ENCODE assay signal across 9 cellular contexts in the genomic region with DNA sequence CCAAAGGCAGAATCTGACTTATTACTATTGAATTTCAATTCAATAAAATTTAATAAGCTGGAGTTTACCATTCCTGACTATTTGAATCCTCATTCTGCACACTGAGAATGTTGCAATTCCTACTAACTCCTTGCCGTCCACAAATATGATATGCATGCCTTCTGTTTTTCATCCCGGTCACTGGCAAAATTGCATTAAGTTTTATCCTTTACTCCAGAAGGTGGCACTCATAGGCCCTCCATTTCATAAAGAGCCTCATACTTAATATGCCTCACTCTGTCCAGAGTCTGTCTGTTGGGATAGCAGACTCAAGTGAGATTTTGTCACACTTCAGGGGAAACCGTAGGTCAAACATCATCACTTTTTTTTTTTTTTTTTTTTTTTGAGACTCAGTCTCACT. TPM values are rescaled to one million over a fixed set of nuclear protein-coding genes. Genes with fewer than 3 reads are reported as not detected.
DNase-seq lines count a peak whose midpoint lies in the region; ATAC-seq lines count a peak whose summit lies in the region.
"Had no signal": no experiment of that assay in that cellular context is flagged by ENCODE, and none has a peak within 500 bp of the region (broad histone marks: within the 10 kb centered on the region; RNA-seq: fewer than 3 reads in every experiment).

No MANE protein-coding gene starts in this region.

- intact Hi-C loops in sciatic nerve (cut with DNase I): loop anchor here (10.0 kb wide), 1 partner anchor 101 kb away; the partner anchor contains the start of gene KLHDC9

- ATAC-seq in sciatic nerve (peak; percentile 60), GM21526 (IDR thresholded peaks at IDR 0.05; ENCODE audit: low FRiP score, unreplicated experiment) (no peak)

- DNase-seq in NCI-H2107 treated with DMSO at 0.1 percent for 48 hours (lab: John Stamatoyannopoulos, UW; ENCODE audit: unreplicated experiment) (peak; percentile 29), NCI-H2107 (lab: John Stamatoyannopoulos, UW) (no peak), NCI-H460 (ENCODE audit: extremely low read depth, low read depth) (peak; percentile 40), dermis microvascular lymphatic vessel endothelial cell (ENCODE audit: low read depth in 2 of 2) (peak; percentile 45 to 56), sciatic nerve (ENCODE audit: low spot score) (no peak), ecto neural progenitor cell (ENCODE audit: low spot score) (no peak), amygdala (lab: John Stamatoyannopoulos, UW) (no peak)
- DNase-seq: natural killer cell had no signal

RNA-seq across cellular contexts. Expression of gene F11R, which starts 27.4 kb away (rescaled TPM):
- 20.7 and 23.7 TPM in 2 replicates for total RNA-seq in NCI-H460 (2014; rRNA removed; shearing (Covaris generic))
- 12.4 and 29.5 TPM in 2 replicates for polyA plus RNA-seq in NCI-H460 (2014; cell fraction: nucleus; rRNA removed)
- 92.2 and 191 TPM in 2 replicates for total RNA-seq in dermis microvascular lymphatic vessel endothelial cell
- 20.3 TPM for total RNA-seq in sciatic nerve

RNA-seq across cellular contexts. Expression of gene ITLN2, which starts 38.9 kb away (rescaled TPM):
- not detected in 2 replicates for total RNA-seq in NCI-H460 (2014; rRNA removed; shearing (Covaris generic))
- not detected in 2 replicates for polyA plus RNA-seq in NCI-H460 (2014; cell fraction: nucleus; rRNA removed)
- total RNA-seq in dermis microvascular lymphatic vessel endothelial cell (not detected in 2 replicates), sciatic nerve (not detected)
- total RNA-seq: natural killer cell had no signal

RNA-seq across cellular contexts. Expression of gene TSTD1, which starts 45.2 kb away (rescaled TPM):
- total RNA-seq in NCI-H460 (2014; rRNA removed; shearing (Covaris generic)): 29.8 and 37.6 TPM in 2 replicates
- polyA plus RNA-seq in NCI-H460 (2014; cell fraction: nucleus; rRNA removed): 16.8 and 43.8 TPM in 2 replicates
- total RNA-seq in dermis microvascular lymphatic vessel endothelial cell (6.0 and 6.7 TPM in 2 replicates), sciatic nerve (13.1 TPM)

RNA-seq across cellular contexts. Expression of gene USF1, which starts 52.2 kb away (rescaled TPM):
- total RNA-seq in NCI-H460 (2014; rRNA removed; shearing (Covaris generic)): 49.2 and 51.2 TPM in 2 replicates
- 109 and 173 TPM in 2 replicates for polyA plus RNA-seq in NCI-H460 (2014; cell fraction: nucleus; rRNA removed)
- 83.2 and 94.9 TPM in 2 replicates for total RNA-seq in dermis microvascular lymphatic vessel endothelial cell
- total RNA-seq in sciatic nerve: 58.0 TPM

Comparison
In these comparisons a context has a peak if more than half of its experiments do, and no peak if none do; other contexts are left out.
1. DNase-seq: peak in NCI-H2107 treated with DMSO at 0.1 percent for 48 hours (single experiment), NCI-H460 (single experiment) and dermis microvascular lymphatic vessel endothelial cell (2 of 2); none in NCI-H2107 (single experiment), sciatic nerve (single experiment), ecto neural progenitor cell (single experiment) and amygdala (0 of 56).